8 cellular contexts compared by ENCODE assay signal in the genomic region with DNA sequence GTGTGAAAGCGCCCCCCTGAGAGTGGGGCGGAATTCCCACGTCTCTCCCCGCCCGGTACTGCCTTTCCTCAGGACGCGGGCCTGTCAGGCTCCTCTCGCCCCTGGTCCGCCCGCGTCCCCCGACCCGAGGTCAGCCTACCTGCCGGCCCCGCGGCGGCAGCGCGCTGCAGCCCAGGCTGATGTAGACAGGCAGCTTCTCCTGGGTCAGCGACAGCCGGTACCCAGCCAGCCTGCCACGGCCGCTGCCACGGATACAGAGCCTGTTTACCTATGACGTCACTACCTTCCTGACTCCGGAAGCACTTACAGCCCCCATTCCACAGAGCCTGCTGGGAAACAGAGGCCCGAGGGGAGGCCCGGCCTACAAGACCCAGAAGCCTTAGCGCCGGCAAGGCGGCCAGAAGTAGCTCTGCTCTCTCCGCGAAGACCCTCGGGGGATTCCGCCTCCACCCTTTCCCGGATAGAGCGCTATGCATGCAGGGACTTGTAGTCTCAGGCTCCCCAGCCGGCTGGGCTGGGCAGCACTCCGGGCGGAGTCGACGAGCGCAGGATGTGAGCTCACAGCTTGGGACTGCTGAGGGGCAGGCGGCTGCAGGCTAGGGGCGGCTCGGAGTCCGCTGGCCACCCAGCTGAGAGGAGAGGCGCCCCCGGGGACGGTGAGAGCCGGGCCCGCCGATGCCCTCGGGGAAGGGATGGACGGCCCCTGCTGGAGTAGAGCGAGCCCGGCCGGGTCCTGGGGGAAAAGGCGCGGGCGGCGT. TPM values are rescaled to one million over a fixed set of nuclear protein-coding genes. Genes with fewer than 3 reads are reported as not detected.
DNase-seq lines count a peak whose midpoint lies in the region; ATAC-seq, FAIRE-seq and TF ChIP-seq lines count a peak whose summit lies in the region.

A gene with protein sequence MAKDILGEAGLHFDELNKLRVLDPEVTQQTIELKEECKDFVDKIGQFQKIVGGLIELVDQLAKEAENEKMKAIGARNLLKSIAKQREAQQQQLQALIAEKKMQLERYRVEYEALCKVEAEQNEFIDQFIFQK (minus strand): TSS at position 272 of the 758 bp plus-strand sequence. CDS start 3,487 bp downstream, outside the sequence.
A gene with protein sequence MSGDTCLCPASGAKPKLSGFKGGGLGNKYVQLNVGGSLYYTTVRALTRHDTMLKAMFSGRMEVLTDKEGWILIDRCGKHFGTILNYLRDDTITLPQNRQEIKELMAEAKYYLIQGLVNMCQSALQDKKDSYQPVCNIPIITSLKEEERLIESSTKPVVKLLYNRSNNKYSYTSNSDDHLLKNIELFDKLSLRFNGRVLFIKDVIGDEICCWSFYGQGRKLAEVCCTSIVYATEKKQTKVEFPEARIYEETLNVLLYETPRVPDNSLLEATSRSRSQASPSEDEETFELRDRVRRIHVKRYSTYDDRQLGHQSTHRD (plus strand): TSS at position 561 of the 758 bp plus-strand sequence. CDS start 3,761 bp downstream, outside the sequence.

- DNase-seq in AG04449 (ENCODE audit: low read depth, low spot score) = peak; percentile 100
- peak; percentile 93 for DNase-seq in NCI-H2227 treated with DMSO at 0.1 percent for 48 hours (lab: John Stamatoyannopoulos, UW)
- DNase-seq in bronchial epithelial cell (ENCODE audit: low read depth) = peak; percentile 99

- peak within 1 kb of the TSS; percentile 83 for H3K4me3 ChIP-seq in AG04449 (ENCODE audit: low read depth, low read length)
- peak within 1 kb of the TSS; percentile 99 for H3K4me3 ChIP-seq in WI38 (ENCODE audit: low read depth, low read length)
- peak within 1 kb of the TSS; percentile 90 for H3K4me3 ChIP-seq in bronchial epithelial cell (ENCODE audit: low read depth, low read length)
- H3K4me3 ChIP-seq in iPS-20b (ENCODE audit: low read length) = peak within 1 kb of the TSS; percentile 92
- peak within 1 kb of the TSS; percentile 79 to 99 (median 93) for H3K4me3 ChIP-seq in skin epidermis

- POLR2A ChIA-PET in AG04449 (lab: Yijun Ruan, JAX) = interaction anchor here (0.6 to 2.6 kb wide), 8 partner anchors 10 to 446 kb away, joined by 3 to 55 read pairs (median 4); a partner anchor contains a TSS

- CTCF ChIA-PET in AG04449 (lab: Yijun Ruan, JAX) = interaction anchor here (0.9 to 1.9 kb wide), 13 partner anchors 9 to 530 kb away, joined by 3 to 14 read pairs (median 4); a partner anchor contains a TSS

- H3K27me3 ChIP-seq in bronchial epithelial cell (ENCODE audit: control insufficient read depth, insufficient read depth, low read length) = no peaks in the 10 kb centered on the region
- no peaks in the 10 kb centered on the region for H3K27me3 ChIP-seq in iPS-20b (ENCODE audit: insufficient read depth, low read length)

- peaks cover 8% of the 10 kb centered on the region for H3K4me1 ChIP-seq in iPS-20b (ENCODE audit: insufficient read depth, low read length)

- no peaks in the 10 kb centered on the region for H3K9me3 ChIP-seq in iPS-20b (ENCODE audit: insufficient read depth, low read depth, low read length)

- FAIRE-seq in bronchial epithelial cell (lab: Jason Lieb, UNC) = no peak

- TF ChIP-seq CTCF in AG04449 (IDR thresholded peaks at IDR 0.05; ENCODE audit: insufficient read depth, low read length, missing control alignments) = peak; percentile 4
- no peak for TF ChIP-seq CTCF in WI38 (IDR thresholded peaks at IDR 0.05; ENCODE audit: low read depth, low read length)
- TF ChIP-seq CTCF in bronchial epithelial cell (IDR thresholded peaks at IDR 0.05; ENCODE audit: insufficient read depth, low read length, severe bottlenecking) = no peak

- H3K36me3 ChIP-seq in bronchial epithelial cell (ENCODE audit: control insufficient read depth, insufficient read depth, low read length) = peaks cover 16% of the 10 kb centered on the region
- peaks cover 7% of the 10 kb centered on the region; the same call in 1 of the 2 replicates for H3K36me3 ChIP-seq in iPS-20b (ENCODE audit: insufficient read depth, low read depth, low read length)

- peak within 1 kb of the TSS; percentile 77; the same call in 1 of the 2 replicates for H3K9ac ChIP-seq in iPS-20b (ENCODE audit: low read depth, low read length)

- ATAC-seq in GM18907 (IDR thresholded peaks at IDR 0.05; ENCODE audit: unreplicated experiment) (peak; percentile 95), HG03159 (IDR thresholded peaks at IDR 0.05; ENCODE audit: unreplicated experiment) (peak; percentile 91)

- H3K27ac ChIP-seq in iPS-20b (ENCODE audit: low read length) (no peak within 1 kb of the TSS), skin epidermis (peak within 1 kb of the TSS; percentile 83 to 99 (median 98))

RNA-seq across cellular contexts. Expression of the first gene that starts in this region (rescaled TPM):
- 37.8 and 43.7 TPM in 2 replicates for total RNA-seq in bronchial epithelial cell

RNA-seq across cellular contexts. Expression of the second gene that starts in this region (rescaled TPM):
- 29.0 and 40.7 TPM in 2 replicates for total RNA-seq in bronchial epithelial cell
